Comparison of ENCODE assay signal across 30 cellular contexts in genomic region chr12:51033048-51033447, GRCh38.
"Had no signal": no experiment of that assay in that cellular context is flagged by ENCODE, and none has a peak within 500 bp of the region (broad histone marks: within the 10 kb centered on the region; RNA-seq: fewer than 3 reads in every experiment).

No MANE protein-coding gene starts in this region.

- FAIRE-seq: frontal cortex, TTC549 had no signal

- H3K9me3 Mint-ChIP-seq: activated CD4-positive, alpha-beta memory T cell treated with anti-CD3 and anti-CD28 coated beads, Interleukin-2, amount 10 ng/mL, durations not matched to agents 7 days and 5 days; activated CD4-positive, alpha-beta T cell treated with anti-CD3 and anti-CD28 coated beads, Interleukin-2, amount 10 ng/mL, durations not matched to agents 7 days and 5 days; activated naive CD4-positive, alpha-beta T cell treated with anti-CD3 and anti-CD28 coated beads, Interleukin-2, amount 10 ng/mL, durations not matched to agents 7 days and 5 days; activated naive CD4-positive, alpha-beta T cell treated with anti-CD3 and anti-CD28 coated beads, Interleukin-2, amount 50 U/mL, for 72 hours; activated naive CD8-positive, alpha-beta T cell treated with anti-CD3 and anti-CD28 coated beads, Interleukin-2, amount 10 ng/mL, durations not matched to agents 7 days and 5 days; activated T-cell treated with anti-CD3 and anti-CD28 coated beads, Interleukin-2, amount 50 U/mL, for 24 hours; activated T-cell treated with anti-CD3 and anti-CD28 coated beads, Interleukin-2, amount 50 U/mL, for 72 hours; brain; WTC11 had no signal

- DNase-seq: activated CD4-positive, alpha-beta memory T cell treated with anti-CD3 and anti-CD28 coated beads, Interleukin-2, amount 10 ng/mL, durations not matched to agents 7 days and 5 days; activated CD4-positive, alpha-beta T cell treated with anti-CD3 and anti-CD28 coated beads for 1 hour; activated CD4-positive, alpha-beta T cell treated with anti-CD3 and anti-CD28 coated beads for 4 hours; activated CD4-positive, alpha-beta T cell treated with anti-CD3 and anti-CD28 coated beads, Interleukin-2, amount 10 ng/mL, durations not matched to agents 7 days and 5 days; activated CD4-positive, alpha-beta T cell treated with anti-CD3 and anti-CD28 coated beads, Interleukin-2, amount 50 U/mL, for 4 hours; activated CD8-positive, alpha-beta memory T cell treated with anti-CD3 and anti-CD28 coated beads, Interleukin-2, amount 50 U/mL, for 48 hours; activated gamma-delta T cell; activated naive CD4-positive, alpha-beta T cell; activated naive CD4-positive, alpha-beta T cell treated with anti-CD3 and anti-CD28 coated beads, Interleukin-2, amount 10 ng/mL, durations not matched to agents 7 days and 5 days; activated naive CD8-positive, alpha-beta T cell treated with anti-CD3 and anti-CD28 coated beads, Interleukin-2, amount 10 ng/mL, durations not matched to agents 7 days and 5 days; activated T-cell treated with anti-CD3 and anti-CD28 coated beads for 4 hours; activated T-cell treated with anti-CD3 and anti-CD28 coated beads, Interleukin-2, amount 50 U/mL, for 24 hours; activated T-cell treated with anti-CD3 and anti-CD28 coated beads, Interleukin-2, amount 50 U/mL, for 72 hours; central memory CD4-positive, alpha-beta T cell; cerebellar nuclear complex; colonic mucosa; effector CD8-positive, alpha-beta T cell; foreskin fibroblast; glutamatergic neuron; T-helper 2 cell had no signal

- H3K36me3 Mint-ChIP-seq: activated naive CD4-positive, alpha-beta T cell treated with anti-CD3 and anti-CD28 coated beads, Interleukin-2, amount 10 ng/mL, durations not matched to agents 7 days and 5 days; activated naive CD4-positive, alpha-beta T cell treated with anti-CD3 and anti-CD28 coated beads, Interleukin-2, amount 50 U/mL, for 72 hours; activated naive CD8-positive, alpha-beta T cell treated with anti-CD3 and anti-CD28 coated beads, Interleukin-2, amount 10 ng/mL, durations not matched to agents 7 days and 5 days; brain; WTC11 had no signal

- ATAC-seq: esophagus mucosa, WTC11 had no signal

- H3K27me3 ChIP-seq: ascending aorta, breast epithelium, cardiac muscle cell, colonic mucosa had no signal

- H3K9me3 ChIP-seq: ascending aorta, breast epithelium, colonic mucosa had no signal

- H3K36me3 ChIP-seq: ascending aorta, breast epithelium, cardiac muscle cell, colonic mucosa had no signal

- H3K27me3 Mint-ChIP-seq: activated T-cell treated with anti-CD3 and anti-CD28 coated beads, Interleukin-2, amount 50 U/mL, for 24 hours had no signal

- H3K27ac Mint-ChIP-seq: activated CD4-positive, alpha-beta memory T cell treated with anti-CD3 and anti-CD28 coated beads, Interleukin-2, amount 10 ng/mL, durations not matched to agents 7 days and 5 days; activated CD4-positive, alpha-beta T cell treated with anti-CD3 and anti-CD28 coated beads, Interleukin-2, amount 10 ng/mL, durations not matched to agents 7 days and 5 days; activated naive CD4-positive, alpha-beta T cell treated with anti-CD3 and anti-CD28 coated beads, Interleukin-2, amount 10 ng/mL, durations not matched to agents 7 days and 5 days; activated naive CD8-positive, alpha-beta T cell treated with anti-CD3 and anti-CD28 coated beads, Interleukin-2, amount 10 ng/mL, durations not matched to agents 7 days and 5 days; activated T-cell treated with anti-CD3 and anti-CD28 coated beads, Interleukin-2, amount 50 U/mL, for 24 hours; activated T-cell treated with anti-CD3 and anti-CD28 coated beads, Interleukin-2, amount 50 U/mL, for 72 hours; brain; WTC11 had no signal

- H3K4me3 ChIP-seq: ascending aorta, breast epithelium, cardiac muscle cell, colonic mucosa had no signal

- H3K27ac ChIP-seq: ascending aorta, breast epithelium, cardiac muscle cell, colonic mucosa, VCaP had no signal

- H3K4me3 Mint-ChIP-seq: activated CD4-positive, alpha-beta memory T cell treated with anti-CD3 and anti-CD28 coated beads, Interleukin-2, amount 10 ng/mL, durations not matched to agents 7 days and 5 days; activated CD4-positive, alpha-beta T cell treated with anti-CD3 and anti-CD28 coated beads, Interleukin-2, amount 10 ng/mL, durations not matched to agents 7 days and 5 days; activated naive CD4-positive, alpha-beta T cell treated with anti-CD3 and anti-CD28 coated beads, Interleukin-2, amount 10 ng/mL, durations not matched to agents 7 days and 5 days; activated naive CD8-positive, alpha-beta T cell treated with anti-CD3 and anti-CD28 coated beads, Interleukin-2, amount 10 ng/mL, durations not matched to agents 7 days and 5 days; activated T-cell treated with anti-CD3 and anti-CD28 coated beads, Interleukin-2, amount 50 U/mL, for 24 hours; activated T-cell treated with anti-CD3 and anti-CD28 coated beads, Interleukin-2, amount 50 U/mL, for 72 hours; brain; WTC11 had no signal

- H3K4me1 ChIP-seq: ascending aorta, breast epithelium, colonic mucosa had no signal
